14 cellular contexts compared by ENCODE assay signal in genomic region chr1:22792396-22793171, GRCh38.
DNase-seq lines count a peak whose midpoint lies in the region; TF ChIP-seq lines count a peak whose summit lies in the region.
"Had no signal": no experiment of that assay in that cellular context is flagged by ENCODE, and none has a peak within 500 bp of the region (broad histone marks: within the 10 kb centered on the region; RNA-seq: fewer than 3 reads in every experiment).

No MANE protein-coding gene starts in this region.

- H3K27me3 ChIP-seq in iPS DF 6.9 (ENCODE audit: control insufficient read depth, insufficient read depth, low read length) (no peaks in the 10 kb centered on the region), tibial nerve (no peaks in the 10 kb centered on the region)
- H3K27me3 ChIP-seq: BE2C had no signal

- H3K9me3 ChIP-seq in HEK293 (ENCODE audit: control insufficient read depth, insufficient read depth, low read depth, low read length): no peaks in the 10 kb centered on the region
- no peaks in the 10 kb centered on the region for H3K9me3 ChIP-seq in iPS DF 6.9 (ENCODE audit: control insufficient read depth, insufficient read depth, low read length)
- H3K9me3 ChIP-seq in tibial nerve: no peaks in the 10 kb centered on the region
- H3K9me3 ChIP-seq: BE2C had no signal

- H3K4me1 Mint-ChIP-seq in nephron progenitor cell: peaks cover 80% of the 10 kb centered on the region
- H3K4me1 Mint-ChIP-seq: CD8-positive, alpha-beta memory T cell had no signal

- POLR2A ChIA-PET in HEK293 (lab: Yijun Ruan, JAX): no interaction called here

- TF ChIP-seq EP300 in tibial nerve (IDR thresholded peaks at IDR 0.05): no peak

- H3K36me3 Mint-ChIP-seq in nephron progenitor cell (ENCODE audit: low read depth): no peaks in the 10 kb centered on the region
- H3K36me3 Mint-ChIP-seq: CD8-positive, alpha-beta memory T cell had no signal

- CTCF ChIA-PET in HEK293 (lab: Yijun Ruan, JAX): interaction anchor here (1.1 kb wide), 1 partner anchor 88 kb away, joined by 3 read pairs; no protein-coding TSS in a partner anchor

- H3K27ac ChIP-seq in HEK293 (ENCODE audit: extremely low read depth, low read depth, low read length): no peak overlapping the region
- H3K27ac ChIP-seq in iPS DF 6.9 (ENCODE audit: low read length): no peak overlapping the region
- peak overlapping the region; percentile 6 to 57 (median 54) for H3K27ac ChIP-seq in tibial nerve
- H3K27ac ChIP-seq: RWPE1 had no signal

- H3K27me3 Mint-ChIP-seq in nephron progenitor cell (ENCODE audit: low read depth, poor library complexity): peaks cover 4% of the 10 kb centered on the region

- H3K4me3 ChIP-seq in HEK293 (ENCODE audit: low read depth, low read length): no peak overlapping the region
- H3K4me3 ChIP-seq in iPS DF 6.9 (ENCODE audit: low read length): no peak overlapping the region
- no peak overlapping the region for H3K4me3 ChIP-seq in tibial nerve

- H3K9me3 Mint-ChIP-seq in nephron progenitor cell: no peaks in the 10 kb centered on the region
- H3K9me3 Mint-ChIP-seq: CD8-positive, alpha-beta memory T cell had no signal

- WGBS in iPS DF 6.9 (ENCODE audit: insufficient coverage, insufficient read length): no CpG with 5 or more reads among the region's 6 CpGs
- WGBS in tibial nerve, 2 donors: 80 to 82% methylated on average over 6 of the region's 6 CpGs

- no peak for TF ChIP-seq POLR2A in tibial nerve (IDR thresholded peaks at IDR 0.05)

- TF ChIP-seq CTCF in HEK293 (tag by site-specific recombination; IDR thresholded peaks at IDR 0.05) (no peak), nephron progenitor cell (IDR thresholded peaks at IDR 0.05) (no peak), tibial nerve (IDR thresholded peaks at IDR 0.05) (no peak)

- peak; percentile 29 for DNase-seq in iPS DF 6.9 (ENCODE audit: low read depth, low spot score)
- DNase-seq in nephron progenitor cell: peak; percentile 32
- no peak for DNase-seq in tibial nerve (ENCODE audit: low spot score in 2 of 2)
- DNase-seq in GF-D8 (lab: John Stamatoyannopoulos, UW): no peak
- DNase-seq in NCI-H2196 (lab: John Stamatoyannopoulos, UW; ENCODE audit: unreplicated experiment): no peak
- no peak for DNase-seq in NK-92 treated with Interleukin-12 subunit alpha and Interleukin-12 subunit beta, amount 100 ng/mL, for 24 hours (lab: John Stamatoyannopoulos, UW)
- DNase-seq: BE2C; CD8-positive, alpha-beta memory T cell; IMR-90; NCI-H2107; NCI-H345; NCI-H526 treated with DMSO at 0.1 percent for 48 hours had no signal

- H3K4me1 ChIP-seq in HEK293 (ENCODE audit: control insufficient read depth, insufficient read depth, low read length) (no peaks in the 10 kb centered on the region), iPS DF 6.9 (ENCODE audit: control insufficient read depth, insufficient read depth, low read length) (0 out of 2 replicates have a peak, but pooled peaks cover 1% of the 10 kb centered on the region), tibial nerve (peaks cover 0 to 78% (median 27%) of the 10 kb centered on the region in 4 donors)
- H3K4me1 ChIP-seq: BE2C had no signal

- H3K4me3 Mint-ChIP-seq in nephron progenitor cell: no peak overlapping the region
- H3K4me3 Mint-ChIP-seq: CD8-positive, alpha-beta memory T cell had no signal

- peak overlapping the region; percentile 27 for H3K27ac Mint-ChIP-seq in nephron progenitor cell
- H3K27ac Mint-ChIP-seq: CD8-positive, alpha-beta memory T cell had no signal

- H3K36me3 ChIP-seq in HEK293 (ENCODE audit: control insufficient read depth in 2 of 2, insufficient read depth in 1 of 2, low read length in 2 of 2) (no peaks in the 10 kb centered on the region), iPS DF 6.9 (ENCODE audit: control insufficient read depth, insufficient read depth, low read length) (no peaks in the 10 kb centered on the region), tibial nerve (no peaks in the 10 kb centered on the region)
- H3K36me3 ChIP-seq: BE2C had no signal

TF ChIP-seq in HEK293, 187 proteins besides CTCF, POLR2A, EP300 and RAD21:
- no peak for TF ChIP-seq ZNF239 (tag by site-specific recombination; IDR thresholded peaks at IDR 0.05)
- peak; percentile 78 for TF ChIP-seq SCRT2 (tag by site-specific recombination; IDR thresholded peaks at IDR 0.05)
- TF ChIP-seq ZNF148 (tag by site-specific recombination; IDR thresholded peaks at IDR 0.05; ENCODE audit: borderline replicate concordance): no peak
- peak; percentile 50; the same call in 1 of the 2 replicates for TF ChIP-seq ZNF366 (tag by site-specific recombination; conservative IDR thresholded peaks at IDR 0.05)
- TF ChIP-seq SCRT1 (tag by site-specific recombination; IDR thresholded peaks at IDR 0.05; ENCODE audit: borderline replicate concordance): peak; percentile 55; the same call in 1 of the 2 replicates

Comparison
In these comparisons a context has a peak if more than half of its experiments do, and no peak if none do; other contexts are left out.
1. H3K27ac ChIP-seq: peak in tibial nerve (4 of 4); none in HEK293 (single experiment) and iPS DF 6.9 (single experiment).
2. DNase-seq: peak in iPS DF 6.9 (single experiment) and nephron progenitor cell (single experiment); none in tibial nerve (0 of 2), GF-D8 (single experiment), NCI-H2196 (single experiment) and NK-92 treated with Interleukin-12 subunit alpha and Interleukin-12 subunit beta, amount 100 ng/mL, for 24 hours (single experiment).